ENCODE assay signal across 12 cellular contexts in genomic region chr4:40514409-40515025, GRCh38.
DNase-seq lines count a peak whose midpoint lies in the region; ATAC-seq, FAIRE-seq and TF ChIP-seq lines count a peak whose summit lies in the region.
"Had no signal": no experiment of that assay in that cellular context is flagged by ENCODE, and none has a peak within 500 bp of the region (broad histone marks: within the 10 kb centered on the region; RNA-seq: fewer than 3 reads in every experiment).

No MANE protein-coding gene starts in this region.

- H3K27ac ChIP-seq in K562 (ENCODE audit: extremely low read depth, low read depth, low read length) = peak overlapping the region; percentile 73
- peak overlapping the region; percentile 74 for H3K27ac ChIP-seq in mesenchymal stem cell (ENCODE audit: low read length, poor library complexity, severe bottlenecking)
- H3K27ac ChIP-seq: KMS-11 had no signal

- H3K9ac ChIP-seq in K562 (ENCODE audit: insufficient read depth in 1 of 2, low read depth in 2 of 2, low read length in 2 of 2) (peak overlapping the region; percentile 57 to 58; a peak in 3 of 4 replicates), mesenchymal stem cell (ENCODE audit: low read length) (no peak overlapping the region)
- H3K9ac ChIP-seq: KMS-11 had no signal

- H4K20me1 ChIP-seq in K562 (replicated peaks; ENCODE audit: control insufficient read depth, insufficient read depth, low read length) = no peaks in the 10 kb centered on the region

- peak overlapping the region; percentile 77 for H3K4me2 ChIP-seq in K562 (ENCODE audit: insufficient read depth, low read length)
- H3K4me2 ChIP-seq in mesenchymal stem cell (ENCODE audit: low read length, poor library complexity, severe bottlenecking) = peak overlapping the region; percentile 67
- H3K4me2 ChIP-seq: KMS-11 had no signal

- H3K9me1 ChIP-seq in K562 (ENCODE audit: control insufficient read depth, insufficient read depth, low read length) = no peaks in the 10 kb centered on the region

- H3K27ac Mint-ChIP-seq in Caco-2 (ENCODE audit: unreplicated experiment) = peak overlapping the region; percentile 83
- no peak overlapping the region for H3K27ac Mint-ChIP-seq in glutamatergic neuron (ENCODE audit: unreplicated experiment)

- H3K36me3 ChIP-seq in Caco-2 (ENCODE audit: control insufficient read depth, insufficient read depth, low read length) (no peaks in the 10 kb centered on the region), K562 (ENCODE audit: control insufficient read depth, insufficient read depth, low read length) (no peaks in the 10 kb centered on the region), mesenchymal stem cell (ENCODE audit: control insufficient read depth in 1 of 2, insufficient read depth in 2 of 2, low read depth in 1 of 2, low read length in 2 of 2) (no peaks in the 10 kb centered on the region)

- H3K79me2 ChIP-seq in K562 (ENCODE audit: control insufficient read depth, insufficient read depth, low read length) = peaks cover 18% of the 10 kb centered on the region; the same call in 2 of the 3 replicates

- H3K4me1 Mint-ChIP-seq in Caco-2 (ENCODE audit: low read depth, unreplicated experiment) (peaks cover 32% of the 10 kb centered on the region), glutamatergic neuron (ENCODE audit: low read depth, unreplicated experiment) (no peaks in the 10 kb centered on the region)

- no peak overlapping the region for H3K14ac ChIP-seq in mesenchymal stem cell (ENCODE audit: low read length in 2 of 2)

- no peak overlapping the region for H2BK120ac ChIP-seq in mesenchymal stem cell (ENCODE audit: low read depth, low read length)

- intact Hi-C loops in Caco-2 (cut with micrococcal nuclease; ENCODE audit: unreplicated experiment) = loop anchor here (2.0 to 5.0 kb wide), 3 partner anchors 62 to 113 kb away; partner anchors contain the start of gene RBM47
- intact Hi-C loops in K562 (cut with micrococcal nuclease) = loop anchor here (10.0 kb wide), 1 partner anchor 460 kb away; the partner anchor contains the start of gene N4BP2
- intact Hi-C loops in Right ventricle myocardium superior (cut with DNase I) = no loop called here

- no peak for TF ChIP-seq CTCF in Caco-2 (IDR thresholded peaks at IDR 0.05; ENCODE audit: insufficient read depth in 1 of 2, low read depth in 1 of 2, low read length in 1 of 2, severe bottlenecking in 1 of 2, unreplicated experiment in 1 of 2)
- TF ChIP-seq CTCF in K562 (IDR thresholded peaks at IDR 0.05 in 2 of 3, conservative IDR thresholded peaks at IDR 0.05 in 1 of 3; ENCODE audit: insufficient read depth in 2 of 3, low read depth in 1 of 3, low read length in 3 of 3) = no peak
- TF ChIP-seq CTCF in glutamatergic neuron (IDR thresholded peaks at IDR 0.05; ENCODE audit: partially characterized antibody, unreplicated experiment) = no peak

- CTCF ChIA-PET in Caco-2 (lab: Charles Lee) (interaction anchor here (1.0 to 1.7 kb wide), 4 partner anchors 32 to 204 kb away, joined by 3 to 8 read pairs (median 4); no protein-coding TSS in a partner anchor), K562 (lab: Yijun Ruan, JAX; ENCODE audit: low intra/inter-chr PET ratio) (no interaction called here)

- peak overlapping the region; percentile 89 for H2AK5ac ChIP-seq in mesenchymal stem cell (ENCODE audit: low read length, severe bottlenecking)

- H2BK12ac ChIP-seq in mesenchymal stem cell (ENCODE audit: low read length in 2 of 2) = no peak overlapping the region

- no TSS peak for BruUV-seq in Caco-2 (replicated peaks; lab: Mats Ljungman, UMichigan)
- BruUV-seq in K562 (replicated peaks; lab: Mats Ljungman, UMichigan) = no TSS peak

- H2BK5ac ChIP-seq in mesenchymal stem cell (ENCODE audit: low read depth, low read length, poor library complexity, severe bottlenecking) = peak overlapping the region; percentile 82

- H3K27me3 ChIP-seq in Caco-2 (replicated peaks; ENCODE audit: control insufficient read depth, insufficient read depth, low read length) (no peaks in the 10 kb centered on the region), K562 (ENCODE audit: control insufficient read depth in 2 of 2, insufficient read depth in 2 of 2, low read length in 2 of 2) (no peaks in the 10 kb centered on the region), mesenchymal stem cell (ENCODE audit: control insufficient read depth in 1 of 2, insufficient read depth in 1 of 2, low read length in 2 of 2) (no peaks in the 10 kb centered on the region)
- H3K27me3 ChIP-seq: BLaER1 treated with 17β-estradiol and CSF1 and Interleukin-3, amounts not matched to agents 10 nM and 100 nM had no signal

- 2% methylated on average over 17 of the region's 17 CpGs for WGBS in K562 (ENCODE audit: insufficient coverage, low coverage, missing lambda C conversion rate)
- WGBS in mesenchymal stem cell = 96% methylated on average over 12 of the region's 17 CpGs

- ATAC-seq in K562 (peak; percentile 46), Right ventricle myocardium superior (ENCODE audit: poor library complexity) (no peak)

- H3K9me3 Mint-ChIP-seq in Caco-2 (ENCODE audit: unreplicated experiment) (no peaks in the 10 kb centered on the region), glutamatergic neuron (ENCODE audit: unreplicated experiment) (no peaks in the 10 kb centered on the region)

- FAIRE-seq in K562 (lab: Jason Lieb, UNC) = peak; percentile 90
- FAIRE-seq: endothelial cell of umbilical vein had no signal

- TF ChIP-seq POLR2A in K562 (conservative IDR thresholded peaks at IDR 0.05) = no peak

- DNase-seq in Caco-2 = peak; percentile 64 to 68
- peak; percentile 81 for DNase-seq in NCI-H2029 (lab: John Stamatoyannopoulos, UW)
- DNase-seq in K562 (ENCODE audit: extremely low read depth in 1 of 4, low spot score in 3 of 4) = peak; percentile 38 to 63 (median 42)
- DNase-seq in mesenchymal stem cell = no peak
- DNase-seq in glutamatergic neuron = no peak
- DNase-seq in anterior cingulate cortex (lab: John Stamatoyannopoulos, UW) = no peak
- no peak for DNase-seq in SIG-M5 (lab: John Stamatoyannopoulos, UW)
- DNase-seq in Right ventricle myocardium superior = no peak
- DNase-seq: activated effector memory CD4-positive, alpha-beta T cell treated with anti-CD3 and anti-CD28 coated beads, Interleukin-2, amount 50 U/mL, for 16 hours had no signal

- in situ Hi-C loops in K562 (cut with MboI) = no loop called here

- H3K4me3 Mint-ChIP-seq in Caco-2 (ENCODE audit: unreplicated experiment) (peak overlapping the region; percentile 85), glutamatergic neuron (ENCODE audit: unreplicated experiment) (no peak overlapping the region)

- peak overlapping the region; percentile 88 for H2AFZ ChIP-seq in K562 (ENCODE audit: low read depth, low read length)
- no peak overlapping the region for H2AFZ ChIP-seq in mesenchymal stem cell (ENCODE audit: low read depth, low read length)

- no peaks in the 10 kb centered on the region for H3K27me3 Mint-ChIP-seq in Caco-2 (ENCODE audit: insufficient read depth, unreplicated experiment)
- peaks cover 1% of the 10 kb centered on the region for H3K27me3 Mint-ChIP-seq in glutamatergic neuron (ENCODE audit: unreplicated experiment)

- POLR2A ChIA-PET in Caco-2 (lab: Charles Lee) = interaction anchor here (0.7 to 1.6 kb wide), 2 partner anchors 32 to 159 kb away, joined by 3 to 11 read pairs; no protein-coding TSS in a partner anchor
- POLR2A ChIA-PET in K562 (lab: Yijun Ruan, JAX) = interaction anchor here (0.6 to 3.2 kb wide), 13 partner anchors 10 to 458 kb away, joined by 3 to 25 read pairs (median 3); partner anchors contain the start of gene N4BP2

- no peak overlapping the region for H4K8ac ChIP-seq in mesenchymal stem cell (ENCODE audit: low read length)

- peak; percentile 25; the same call in 1 of the 2 replicates for TF ChIP-seq EP300 in K562 (IDR thresholded peaks at IDR 0.05; ENCODE audit: low read length)

- H3K9me3 ChIP-seq in Caco-2 = no peaks in the 10 kb centered on the region
- H3K9me3 ChIP-seq in K562 (replicated peaks; ENCODE audit: control insufficient read depth, insufficient read depth, low read depth, low read length) = no peaks in the 10 kb centered on the region
- H3K9me3 ChIP-seq in mesenchymal stem cell (ENCODE audit: control insufficient read depth, low read length) = no peaks in the 10 kb centered on the region
- H3K9me3 ChIP-seq: BLaER1 treated with 17β-estradiol and CSF1 and Interleukin-3, amounts not matched to agents 10 nM and 100 nM had no signal

- no peak overlapping the region for H3K4ac ChIP-seq in mesenchymal stem cell (ENCODE audit: low read depth in 1 of 2, low read length in 2 of 2)

- H3K36me3 Mint-ChIP-seq in Caco-2 (ENCODE audit: insufficient read depth, unreplicated experiment) = peaks cover 37% of the 10 kb centered on the region
- H3K36me3 Mint-ChIP-seq in glutamatergic neuron (ENCODE audit: unreplicated experiment) = no peaks in the 10 kb centered on the region

- H3K4me1 ChIP-seq in Caco-2 (peaks cover 30% of the 10 kb centered on the region), K562 (replicated peaks in 1 of 2; ENCODE audit: control insufficient read depth in 2 of 2, insufficient read depth in 2 of 2, low read length in 2 of 2) (peaks cover 6 to 22% of the 10 kb centered on the region in 2 experiments; a peak in 4 of 5 replicates), mesenchymal stem cell (ENCODE audit: control insufficient read depth, insufficient read depth, low read depth, low read length) (peaks cover 12% of the 10 kb centered on the region)

- peak overlapping the region; percentile 62 for H3K4me3 ChIP-seq in Caco-2 (ENCODE audit: low read depth, low read length)
- peak overlapping the region; percentile 34 for H3K4me3 ChIP-seq in K562
- no peak overlapping the region for H3K4me3 ChIP-seq in mesenchymal stem cell (ENCODE audit: insufficient read depth in 1 of 2, low read depth in 1 of 2, low read length in 2 of 2)

- no peaks in the 10 kb centered on the region for H3K79me1 ChIP-seq in mesenchymal stem cell (replicated peaks; ENCODE audit: low read length, poor library complexity, severe bottlenecking)

- 0 out of 4 replicates have a peak, but pooled peaks of 1 of the 2 experiments have one; percentile 3 for TF ChIP-seq RAD21 in K562 (CRISPR knock-in tag; conservative IDR thresholded peaks at IDR 0.05 in 1 of 2, IDR thresholded peaks at IDR 0.05 in 1 of 2)

- H2BK15ac ChIP-seq in mesenchymal stem cell (ENCODE audit: low read depth, poor library complexity, severe bottlenecking) = no peak overlapping the region

- no peak overlapping the region for H3K23ac ChIP-seq in mesenchymal stem cell (ENCODE audit: low read length in 2 of 2)

- H4K91ac ChIP-seq in mesenchymal stem cell (ENCODE audit: low read length) = no peak overlapping the region

- H3K18ac ChIP-seq in mesenchymal stem cell (ENCODE audit: low read depth in 1 of 2, low read length in 2 of 2) = no peak overlapping the region

Comparison
In these comparisons a context has a peak if more than half of its experiments do, and no peak if none do; other contexts are left out.
1. DNase-seq: peak in Caco-2 (2 of 2), NCI-H2029 (single experiment) and K562 (4 of 4); none in mesenchymal stem cell (single experiment), glutamatergic neuron (single experiment), anterior cingulate cortex (0 of 58), SIG-M5 (single experiment) and Right ventricle myocardium superior (single experiment).
2. H3K4me3 ChIP-seq: peak in Caco-2 (single experiment) and K562 (single experiment); none in mesenchymal stem cell (0 of 2).